13 cellular contexts compared by ENCODE assay signal in the genomic region with DNA sequence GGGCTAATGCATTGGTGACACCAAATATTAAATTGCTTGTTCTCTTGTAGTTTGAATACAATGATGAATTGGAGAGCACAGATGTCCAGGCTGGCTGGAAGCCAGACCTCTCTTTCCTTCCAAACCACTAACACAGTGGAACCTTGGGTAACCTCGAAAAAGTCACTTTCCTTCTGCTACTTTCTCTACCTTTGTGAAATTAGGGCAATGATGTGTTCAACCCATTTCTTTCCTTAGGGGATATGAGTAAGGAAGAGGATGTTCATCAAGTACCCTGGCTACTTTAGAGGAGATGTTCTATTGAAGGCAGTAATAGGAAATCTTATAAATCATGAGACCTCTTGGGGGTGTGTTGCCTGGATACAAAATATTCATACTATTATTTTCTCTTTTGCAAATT. TPM values are rescaled to one million over a fixed set of nuclear protein-coding genes. Genes with fewer than 3 reads are reported as not detected.
DNase-seq lines count a peak whose midpoint lies in the region; ATAC-seq and TF ChIP-seq lines count a peak whose summit lies in the region.
"Had no signal": no experiment of that assay in that cellular context is flagged by ENCODE, and none has a peak within 500 bp of the region (broad histone marks: within the 10 kb centered on the region; RNA-seq: fewer than 3 reads in every experiment).

No MANE protein-coding gene starts in this region.

- intact Hi-C loops in CD4-positive, alpha-beta T cell (cut with DNase I, micrococcal nuclease), result loop anchor here in 1 of 2 experiments (5.0 kb wide), 1 partner anchor 34 kb away; no protein-coding TSS in a partner anchor

- H2AK5ac ChIP-seq in mesendoderm (ENCODE audit: low read length), result no peak overlapping the region

- no peak overlapping the region for H2BK5ac ChIP-seq in mesendoderm (ENCODE audit: low read length)

- no peak overlapping the region for H2BK120ac ChIP-seq in mesendoderm (ENCODE audit: low read depth, low read length)

- no peak overlapping the region for H3K9ac ChIP-seq in mesendoderm (ENCODE audit: low read length)
- H3K9ac ChIP-seq: parathyroid adenoma had no signal

- peak in 1 of 2 donors; percentile 69 for TF ChIP-seq EP300 in tibial nerve (IDR thresholded peaks at IDR 0.05)

- no peak for TF ChIP-seq CTCF in tibial nerve (IDR thresholded peaks at IDR 0.05)
- TF ChIP-seq CTCF in CD4-positive, alpha-beta T cell (IDR thresholded peaks at IDR 0.05), result no peak

- no peak overlapping the region for H2BK15ac ChIP-seq in mesendoderm (replicated peaks; ENCODE audit: low read depth)

- POLR2A ChIA-PET in CD4-positive, alpha-beta T cell (lab: Charles Lee), result no interaction called here

- WGBS in tibial nerve, 2 donors, result 18 to 27% methylated on average over 1 of the region's 1 CpG
- WGBS in mesendoderm (ENCODE audit: extremely low coverage, insufficient coverage, low lambda C conversion rate), result no CpG with 5 or more reads among the region's 1 CpG

- no peak overlapping the region for H3K4ac ChIP-seq in mesendoderm (ENCODE audit: low read depth, low read length)

- H3K4me3 Mint-ChIP-seq in CD4-positive, alpha-beta T cell, result no peak overlapping the region

- ATAC-seq in HG02852 (IDR thresholded peaks at IDR 0.05; ENCODE audit: unreplicated experiment), result no peak
- ATAC-seq in CD4-positive, alpha-beta T cell (ENCODE audit: poor library complexity), result no peak
- ATAC-seq: A549 had no signal

- H3K9me3 Mint-ChIP-seq in CD4-positive, alpha-beta T cell, result no peaks in the 10 kb centered on the region

- H3K27ac ChIP-seq in tibial nerve (peak overlapping the region in 1 of 4 donors; percentile 62), mesendoderm (ENCODE audit: low read depth, low read length) (no peak overlapping the region)
- H3K27ac ChIP-seq in CD4-positive, alpha-beta T cell (ENCODE audit: low read depth, low read length), result no peak overlapping the region
- H3K27ac ChIP-seq: A549, parathyroid adenoma had no signal

- CTCF ChIA-PET in CD4-positive, alpha-beta T cell (lab: Charles Lee), result no interaction called here

- no peaks in the 10 kb centered on the region for H3K36me3 Mint-ChIP-seq in CD4-positive, alpha-beta T cell (ENCODE audit: low read depth)

- peaks cover 0 to 39% (median 2%) of the 10 kb centered on the region in 4 donors for H3K4me1 ChIP-seq in tibial nerve
- H3K4me1 ChIP-seq in mesendoderm (ENCODE audit: control insufficient read depth, low read depth, low read length), result no peaks in the 10 kb centered on the region
- H3K4me1 ChIP-seq: A549, parathyroid adenoma had no signal

- H3K4me2 ChIP-seq in mesendoderm (ENCODE audit: low read length), result no peak overlapping the region
- H3K4me2 ChIP-seq: A549 had no signal

- H3K79me1 ChIP-seq in mesendoderm (ENCODE audit: low read length), result no peaks in the 10 kb centered on the region

- no peak overlapping the region for H3K23ac ChIP-seq in mesendoderm (ENCODE audit: low read length)

- no peaks in the 10 kb centered on the region for H3K9me3 ChIP-seq in tibial nerve
- no peaks in the 10 kb centered on the region for H3K9me3 ChIP-seq in CD4-positive, alpha-beta T cell (ENCODE audit: control insufficient read depth, low read length)
- H3K9me3 ChIP-seq: A549 had no signal

- H3K27me3 ChIP-seq in tibial nerve (no peaks in the 10 kb centered on the region), mesendoderm (ENCODE audit: insufficient read depth, low read length, poor library complexity) (no peaks in the 10 kb centered on the region)
- H3K27me3 ChIP-seq in CD4-positive, alpha-beta T cell (ENCODE audit: control insufficient read depth, insufficient read depth, low read length), result no peaks in the 10 kb centered on the region

- peaks cover 44% of the 10 kb centered on the region for H3K4me1 Mint-ChIP-seq in CD4-positive, alpha-beta T cell (ENCODE audit: low read depth)

- H3K79me2 ChIP-seq in mesendoderm (ENCODE audit: control insufficient read depth, insufficient read depth, low read length), result no peaks in the 10 kb centered on the region
- H3K79me2 ChIP-seq: parathyroid adenoma had no signal

- H4K5ac ChIP-seq in mesendoderm (ENCODE audit: low read length), result no peak overlapping the region

- no peak overlapping the region for H3K4me3 ChIP-seq in tibial nerve
- no peak overlapping the region for H3K4me3 ChIP-seq in mesendoderm (ENCODE audit: low read length)
- H3K4me3 ChIP-seq: A549 had no signal

- DNase-seq in NCI-H2081 (lab: John Stamatoyannopoulos, UW) (peak; percentile 1 to 60), NCI-H2081 treated with DMSO at 0.1 percent for 48 hours (lab: John Stamatoyannopoulos, UW) (no peak), RPMI8226 (peak; percentile 56), globus pallidus (ENCODE audit: low spot score) (peak; percentile 21), tibial nerve (ENCODE audit: low spot score in 2 of 2) (peak; percentile 38 to 79), mesendoderm (no peak)
- no peak for DNase-seq in CD4-positive, alpha-beta T cell
- DNase-seq: activated T-cell treated with anti-CD3 and anti-CD28 coated beads, Interleukin-2, amount 50 U/mL, for 48 hours had no signal

- H3K18ac ChIP-seq in mesendoderm (ENCODE audit: low read length), result no peak overlapping the region

- H4K8ac ChIP-seq in mesendoderm (ENCODE audit: low read depth, low read length), result no peak overlapping the region

- H3K36me3 ChIP-seq in tibial nerve (no peaks in the 10 kb centered on the region), mesendoderm (ENCODE audit: control insufficient read depth, insufficient read depth, low read length) (no peaks in the 10 kb centered on the region)

- no peak overlapping the region for H3K56ac ChIP-seq in mesendoderm (ENCODE audit: low read length)

- no peaks in the 10 kb centered on the region for H3K27me3 Mint-ChIP-seq in CD4-positive, alpha-beta T cell

- no peak for TF ChIP-seq POLR2A in tibial nerve (IDR thresholded peaks at IDR 0.05)

- H3K27ac Mint-ChIP-seq in CD4-positive, alpha-beta T cell, result no peak overlapping the region

RNA-seq across cellular contexts. Expression of gene XCL2, which starts 55.6 kb away (rescaled TPM):
- total RNA-seq in tibial nerve, result not detected
- polyA plus RNA-seq in mesendoderm (2013, experiment 1 of 2), result not detected
- not detected for polyA plus RNA-seq in mesendoderm (2013, experiment 2 of 2)
- not detected for total RNA-seq in CD4-positive, alpha-beta T cell
- total RNA-seq: dermis microvascular lymphatic vessel endothelial cell, NCI-H460 had no signal
- polyA plus RNA-seq: A549 had no signal

Comparison
In these comparisons a context has a peak if more than half of its experiments do, and no peak if none do; other contexts are left out.
1. DNase-seq: peak in NCI-H2081 (2 of 2), RPMI8226 (single experiment), globus pallidus (single experiment) and tibial nerve (2 of 2); none in NCI-H2081 treated with DMSO at 0.1 percent for 48 hours (single experiment), mesendoderm (single experiment) and CD4-positive, alpha-beta T cell (0 of 10).